In the genomic region with DNA sequence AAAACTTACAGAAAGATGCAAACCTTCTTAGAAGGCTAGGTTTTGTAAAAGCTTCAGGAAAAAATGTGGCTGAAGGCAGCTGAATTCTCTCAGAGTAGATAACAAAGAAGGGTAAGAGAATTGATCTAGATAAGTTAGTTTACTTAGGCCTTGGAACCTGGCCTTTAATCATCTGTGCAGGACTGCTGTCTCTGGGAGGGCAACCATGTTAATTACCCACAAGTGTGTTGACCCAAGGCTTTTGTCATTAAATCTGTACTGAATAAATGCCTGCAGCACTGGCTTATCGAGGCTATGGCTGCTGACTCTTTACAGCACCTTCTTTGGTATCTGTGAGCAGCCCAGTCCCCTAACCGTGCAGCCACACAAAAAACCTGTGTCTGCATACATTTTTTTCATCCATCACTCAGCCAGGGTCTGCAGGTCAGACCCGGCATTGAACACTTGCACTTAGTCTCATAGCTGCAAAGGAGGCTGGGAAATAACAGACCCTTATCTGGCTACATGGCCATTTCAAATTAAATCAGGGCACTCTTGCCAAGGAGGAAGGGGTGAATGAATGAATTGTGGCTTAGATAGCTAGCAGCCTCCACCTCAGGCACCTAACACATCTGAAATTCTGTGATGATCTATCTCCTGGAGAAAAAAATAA, we compare ENCODE assay signal across 1 cellular context.
TF ChIP-seq lines count a peak whose summit lies in the region.

No MANE protein-coding gene starts in this region.

TF ChIP-seq in WTC11, 78 proteins besides CTCF, POLR2A, EP300 and RAD21:
- TF ChIP-seq RELA (CRISPR knock-in tag; IDR thresholded peaks at IDR 0.05; ENCODE audit: borderline replicate concordance) (no peak), ZNF232 (CRISPR knock-in tag; IDR thresholded peaks at IDR 0.05) (no peak), ZNF219 (CRISPR knock-in tag; IDR thresholded peaks at IDR 0.05; ENCODE audit: borderline replicate concordance) (no peak), CREM (CRISPR knock-in tag; IDR thresholded peaks at IDR 0.05) (no peak), ZNF263 (CRISPR knock-in tag; IDR thresholded peaks at IDR 0.05; ENCODE audit: low read depth) (no peak), GABPB1 (CRISPR knock-in tag; IDR thresholded peaks at IDR 0.05) (no peak), HMGA2 (CRISPR knock-in tag; IDR thresholded peaks at IDR 0.05) (no peak), TP53 (CRISPR knock-in tag; IDR thresholded peaks at IDR 0.05) (no peak), FOXK1 (CRISPR knock-in tag; IDR thresholded peaks at IDR 0.05) (no peak)
- TF ChIP-seq, protein P1, sequence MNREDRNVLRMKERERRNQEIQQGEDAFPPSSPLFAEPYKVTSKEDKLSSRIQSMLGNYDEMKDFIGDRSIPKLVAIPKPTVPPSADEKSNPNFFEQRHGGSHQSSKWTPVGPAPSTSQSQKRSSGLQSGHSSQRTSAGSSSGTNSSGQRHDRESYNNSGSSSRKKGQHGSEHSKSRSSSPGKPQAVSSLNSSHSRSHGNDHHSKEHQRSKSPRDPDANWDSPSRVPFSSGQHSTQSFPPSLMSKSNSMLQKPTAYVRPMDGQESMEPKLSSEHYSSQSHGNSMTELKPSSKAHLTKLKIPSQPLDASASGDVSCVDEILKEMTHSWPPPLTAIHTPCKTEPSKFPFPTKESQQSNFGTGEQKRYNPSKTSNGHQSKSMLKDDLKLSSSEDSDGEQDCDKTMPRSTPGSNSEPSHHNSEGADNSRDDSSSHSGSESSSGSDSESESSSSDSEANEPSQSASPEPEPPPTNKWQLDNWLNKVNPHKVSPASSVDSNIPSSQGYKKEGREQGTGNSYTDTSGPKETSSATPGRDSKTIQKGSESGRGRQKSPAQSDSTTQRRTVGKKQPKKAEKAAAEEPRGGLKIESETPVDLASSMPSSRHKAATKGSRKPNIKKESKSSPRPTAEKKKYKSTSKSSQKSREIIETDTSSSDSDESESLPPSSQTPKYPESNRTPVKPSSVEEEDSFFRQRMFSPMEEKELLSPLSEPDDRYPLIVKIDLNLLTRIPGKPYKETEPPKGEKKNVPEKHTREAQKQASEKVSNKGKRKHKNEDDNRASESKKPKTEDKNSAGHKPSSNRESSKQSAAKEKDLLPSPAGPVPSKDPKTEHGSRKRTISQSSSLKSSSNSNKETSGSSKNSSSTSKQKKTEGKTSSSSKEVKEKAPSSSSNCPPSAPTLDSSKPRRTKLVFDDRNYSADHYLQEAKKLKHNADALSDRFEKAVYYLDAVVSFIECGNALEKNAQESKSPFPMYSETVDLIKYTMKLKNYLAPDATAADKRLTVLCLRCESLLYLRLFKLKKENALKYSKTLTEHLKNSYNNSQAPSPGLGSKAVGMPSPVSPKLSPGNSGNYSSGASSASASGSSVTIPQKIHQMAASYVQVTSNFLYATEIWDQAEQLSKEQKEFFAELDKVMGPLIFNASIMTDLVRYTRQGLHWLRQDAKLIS (CRISPR knock-in tag; IDR thresholded peaks at IDR 0.05; ENCODE audit: borderline replicate concordance): no peak
- TF ChIP-seq, protein P2, sequence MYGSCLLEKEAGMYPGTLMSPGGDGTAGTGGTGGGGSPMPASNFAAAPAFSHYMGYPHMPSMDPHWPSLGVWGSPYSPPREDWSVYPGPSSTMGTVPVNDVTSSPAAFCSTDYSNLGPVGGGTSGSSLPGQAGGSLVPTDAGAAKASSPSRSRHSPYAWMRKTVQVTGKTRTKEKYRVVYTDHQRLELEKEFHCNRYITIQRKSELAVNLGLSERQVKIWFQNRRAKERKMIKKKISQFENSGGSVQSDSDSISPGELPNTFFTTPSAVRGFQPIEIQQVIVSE (CRISPR knock-in tag; IDR thresholded peaks at IDR 0.05; ENCODE audit: borderline replicate concordance): no peak
- TF ChIP-seq, protein P3, sequence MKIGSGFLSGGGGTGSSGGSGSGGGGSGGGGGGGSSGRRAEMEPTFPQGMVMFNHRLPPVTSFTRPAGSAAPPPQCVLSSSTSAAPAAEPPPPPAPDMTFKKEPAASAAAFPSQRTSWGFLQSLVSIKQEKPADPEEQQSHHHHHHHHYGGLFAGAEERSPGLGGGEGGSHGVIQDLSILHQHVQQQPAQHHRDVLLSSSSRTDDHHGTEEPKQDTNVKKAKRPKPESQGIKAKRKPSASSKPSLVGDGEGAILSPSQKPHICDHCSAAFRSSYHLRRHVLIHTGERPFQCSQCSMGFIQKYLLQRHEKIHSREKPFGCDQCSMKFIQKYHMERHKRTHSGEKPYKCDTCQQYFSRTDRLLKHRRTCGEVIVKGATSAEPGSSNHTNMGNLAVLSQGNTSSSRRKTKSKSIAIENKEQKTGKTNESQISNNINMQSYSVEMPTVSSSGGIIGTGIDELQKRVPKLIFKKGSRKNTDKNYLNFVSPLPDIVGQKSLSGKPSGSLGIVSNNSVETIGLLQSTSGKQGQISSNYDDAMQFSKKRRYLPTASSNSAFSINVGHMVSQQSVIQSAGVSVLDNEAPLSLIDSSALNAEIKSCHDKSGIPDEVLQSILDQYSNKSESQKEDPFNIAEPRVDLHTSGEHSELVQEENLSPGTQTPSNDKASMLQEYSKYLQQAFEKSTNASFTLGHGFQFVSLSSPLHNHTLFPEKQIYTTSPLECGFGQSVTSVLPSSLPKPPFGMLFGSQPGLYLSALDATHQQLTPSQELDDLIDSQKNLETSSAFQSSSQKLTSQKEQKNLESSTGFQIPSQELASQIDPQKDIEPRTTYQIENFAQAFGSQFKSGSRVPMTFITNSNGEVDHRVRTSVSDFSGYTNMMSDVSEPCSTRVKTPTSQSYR (CRISPR knock-in tag; IDR thresholded peaks at IDR 0.05): no peak
